Comparison of ENCODE assay signal across 8 cellular contexts in genomic region chr3:191330309-191330712, GRCh38. TPM values are rescaled to one million over a fixed set of nuclear protein-coding genes. Genes with fewer than 3 reads are reported as not detected.
A peak's percentile ranks its signal among the peaks of the same experiment; 100 is the strongest.
DNase-seq lines count a peak whose midpoint lies in the region; ATAC-seq and TF ChIP-seq lines count a peak whose summit lies in the region.

Gene UTS2B (minus strand): TSS chr3:191330526. CDS start chr3:191282189, 48,337 bp downstream.

- H3K27ac Mint-ChIP-seq in WTC11, result peak within 1 kb of the TSS; percentile 83

- peak within 1 kb of the TSS; percentile 91 to 95 (median 93) for H3K27ac ChIP-seq in gastroesophageal sphincter
- H3K27ac ChIP-seq in osteoblast (ENCODE audit: low read depth, low read length), result peak within 1 kb of the TSS; percentile 89

- no peaks in the 10 kb centered on the region for H3K9me3 Mint-ChIP-seq in WTC11

- H3K4me1 ChIP-seq in gastroesophageal sphincter (peaks cover 15 to 64% (median 16%) of the 10 kb centered on the region in 3 donors), osteoblast (ENCODE audit: insufficient read depth, low read length) (peaks cover 16% of the 10 kb centered on the region)

- H4K20me1 ChIP-seq in osteoblast (ENCODE audit: insufficient read depth, low read length), result no peaks in the 10 kb centered on the region

- peaks cover 59% of the 10 kb centered on the region for H3K79me2 ChIP-seq in osteoblast (ENCODE audit: insufficient read depth, low read length)

- CTCF ChIA-PET in WTC11 (lab: Charles Lee), result no interaction called here

- H3K36me3 ChIP-seq in gastroesophageal sphincter, result no peaks in the 10 kb centered on the region
- H3K36me3 ChIP-seq in osteoblast (ENCODE audit: insufficient read depth, low read length), result no peaks in the 10 kb centered on the region

- no peak for TF ChIP-seq EP300 in gastroesophageal sphincter (IDR thresholded peaks at IDR 0.05)

- H3K4me3 Mint-ChIP-seq in WTC11, result peak within 1 kb of the TSS; percentile 86

- no peaks in the 10 kb centered on the region for H3K36me3 Mint-ChIP-seq in WTC11

- POLR2A ChIA-PET in WTC11 (lab: Charles Lee), result interaction anchor here (0.6 kb wide), 1 partner anchor 39 kb away, joined by 3 read pairs; no protein-coding TSS in a partner anchor

- no peak for ATAC-seq in WTC11
- ATAC-seq in gastroesophageal sphincter, result no peak
- no peak for ATAC-seq in GM21717 (IDR thresholded peaks at IDR 0.05; ENCODE audit: unreplicated experiment)
- no peak for ATAC-seq in GM18870 (IDR thresholded peaks at IDR 0.05; ENCODE audit: unreplicated experiment)
- ATAC-seq in HG03175 (IDR thresholded peaks at IDR 0.05; ENCODE audit: unreplicated experiment), result no peak

- no peak for TF ChIP-seq CTCF in WTC11 (IDR thresholded peaks at IDR 0.05)
- TF ChIP-seq CTCF in gastroesophageal sphincter (IDR thresholded peaks at IDR 0.05), result no peak
- no peak for TF ChIP-seq CTCF in osteoblast (IDR thresholded peaks at IDR 0.05; ENCODE audit: extremely low read depth, low read depth, low read length)

- H3K9me3 ChIP-seq in gastroesophageal sphincter (no peaks in the 10 kb centered on the region), osteoblast (ENCODE audit: low read depth, low read length) (no peaks in the 10 kb centered on the region)

- peak within 1 kb of the TSS; percentile 95 for H2AFZ ChIP-seq in osteoblast (ENCODE audit: low read length)

- H3K27me3 Mint-ChIP-seq in WTC11 (ENCODE audit: low read depth), result peaks cover 33% of the 10 kb centered on the region

- no peaks in the 10 kb centered on the region for H3K27me3 ChIP-seq in gastroesophageal sphincter
- H3K27me3 ChIP-seq in osteoblast (ENCODE audit: insufficient read depth, low read length), result no peaks in the 10 kb centered on the region

- H3K4me2 ChIP-seq in osteoblast (ENCODE audit: insufficient read depth, low read length), result peak within 1 kb of the TSS; percentile 85

- H3K4me3 ChIP-seq in gastroesophageal sphincter (peak within 1 kb of the TSS; percentile 93 to 98), osteoblast (ENCODE audit: insufficient read depth, low read length) (peak within 1 kb of the TSS; percentile 88)

- 0 to 5% methylated on average over 6 to 7 of the region's 7 CpGs for WGBS in gastroesophageal sphincter (ENCODE audit: low coverage in 1 of 2), 2 donors

- no peak for TF ChIP-seq POLR2A in gastroesophageal sphincter (IDR thresholded peaks at IDR 0.05)

- peaks cover 51% of the 10 kb centered on the region for H3K4me1 Mint-ChIP-seq in WTC11

- DNase-seq in A172 (ENCODE audit: low spot score) (peak; percentile 40), H4 (ENCODE audit: low spot score) (peak; percentile 76), WTC11 (ENCODE audit: low spot score) (no peak), osteoblast (ENCODE audit: insufficient read length, low spot score, missing footprints) (no peak)

TF ChIP-seq in WTC11, 78 proteins besides CTCF, POLR2A, EP300 and RAD21:
- no peak for TF ChIP-seq FOXJ3 (CRISPR knock-in tag; IDR thresholded peaks at IDR 0.05; ENCODE audit: borderline replicate concordance)
- TF ChIP-seq ZSCAN18 (CRISPR knock-in tag; IDR thresholded peaks at IDR 0.05), result no peak
- no peak for TF ChIP-seq ERG (CRISPR knock-in tag; IDR thresholded peaks at IDR 0.05)
- TF ChIP-seq SMAD3 (CRISPR knock-in tag; IDR thresholded peaks at IDR 0.05; ENCODE audit: borderline replicate concordance), result no peak
- no peak for TF ChIP-seq CDX4 (CRISPR knock-in tag; IDR thresholded peaks at IDR 0.05; ENCODE audit: borderline replicate concordance)
- no peak for TF ChIP-seq AFF4 (CRISPR knock-in tag; IDR thresholded peaks at IDR 0.05; ENCODE audit: borderline replicate concordance)
- no peak for TF ChIP-seq OVOL2 (CRISPR knock-in tag; IDR thresholded peaks at IDR 0.05; ENCODE audit: borderline replicate concordance)
- no peak for TF ChIP-seq USF1 (CRISPR knock-in tag; IDR thresholded peaks at IDR 0.05)
- TF ChIP-seq RORB (CRISPR knock-in tag; IDR thresholded peaks at IDR 0.05), result no peak

RNA-seq across cellular contexts. Expression of gene UTS2B, which starts in this region (rescaled TPM):
- not detected in 2 replicates for total RNA-seq in A172 (2014; rRNA removed; shearing (Covaris generic))
- 0.95 TPM in 1 of 2 replicates, not detected in the other for total RNA-seq in H4 (2014; rRNA removed; shearing (Covaris generic))
- 0.55 to 0.57 TPM in 2 of 3 replicates, not detected in the other for total RNA-seq in WTC11 (2021)
- under 1 TPM in 1 of 4 donors, not detected in 3; 0.20 TPM for total RNA-seq in gastroesophageal sphincter
- total RNA-seq in osteoblast, result 0.59 and 1.1 TPM in 2 replicates

Comparison
In these comparisons a context has a peak if more than half of its experiments do, and no peak if none do; other contexts are left out.
1. Peak in DNase-seq in A172; RNA of the gene not detected or under 1 TPM.
2. Peak in DNase-seq in H4; RNA of the gene not detected or under 1 TPM.